In the genomic region with DNA sequence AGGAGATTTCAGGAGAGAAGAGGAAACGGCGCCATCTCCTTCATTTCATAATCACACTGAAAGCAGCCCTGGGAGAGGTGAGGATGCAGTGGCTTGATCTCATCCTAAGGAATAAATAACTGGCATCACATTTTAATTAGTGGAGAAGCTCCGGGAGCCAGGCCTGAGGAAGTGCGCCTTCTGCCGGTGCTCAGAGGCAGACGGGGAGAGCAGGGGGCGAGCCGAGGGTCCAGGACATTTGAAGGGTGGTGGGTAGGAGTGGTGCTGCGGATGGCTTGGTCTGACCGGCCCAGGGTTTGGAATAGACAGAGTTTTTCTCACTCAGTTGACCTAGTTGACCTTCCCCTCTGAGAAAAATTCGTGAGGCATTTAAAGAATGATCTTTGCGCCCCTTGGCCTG, we compare ENCODE assay signal across 1 cellular context.
TF ChIP-seq lines count a peak whose summit lies in the region.

No MANE protein-coding gene starts in this region.

TF ChIP-seq in WTC11, 78 proteins besides CTCF, POLR2A, EP300 and RAD21 (continued from another document):
- TF ChIP-seq ZNF532 (CRISPR knock-in tag; IDR thresholded peaks at IDR 0.05; ENCODE audit: borderline replicate concordance) (no peak), ZNF416 (CRISPR knock-in tag; IDR thresholded peaks at IDR 0.05) (no peak), GRHL2 (CRISPR knock-in tag; IDR thresholded peaks at IDR 0.05; ENCODE audit: insufficient replicate concordance, severe bottlenecking) (no peak), GTF2I (CRISPR knock-in tag; conservative IDR thresholded peaks at IDR 0.05) (no peak), ESRRA (CRISPR knock-in tag; IDR thresholded peaks at IDR 0.05; ENCODE audit: borderline replicate concordance) (no peak), ZNF671 (CRISPR knock-in tag; IDR thresholded peaks at IDR 0.05) (no peak)
- TF ChIP-seq, protein P1, sequence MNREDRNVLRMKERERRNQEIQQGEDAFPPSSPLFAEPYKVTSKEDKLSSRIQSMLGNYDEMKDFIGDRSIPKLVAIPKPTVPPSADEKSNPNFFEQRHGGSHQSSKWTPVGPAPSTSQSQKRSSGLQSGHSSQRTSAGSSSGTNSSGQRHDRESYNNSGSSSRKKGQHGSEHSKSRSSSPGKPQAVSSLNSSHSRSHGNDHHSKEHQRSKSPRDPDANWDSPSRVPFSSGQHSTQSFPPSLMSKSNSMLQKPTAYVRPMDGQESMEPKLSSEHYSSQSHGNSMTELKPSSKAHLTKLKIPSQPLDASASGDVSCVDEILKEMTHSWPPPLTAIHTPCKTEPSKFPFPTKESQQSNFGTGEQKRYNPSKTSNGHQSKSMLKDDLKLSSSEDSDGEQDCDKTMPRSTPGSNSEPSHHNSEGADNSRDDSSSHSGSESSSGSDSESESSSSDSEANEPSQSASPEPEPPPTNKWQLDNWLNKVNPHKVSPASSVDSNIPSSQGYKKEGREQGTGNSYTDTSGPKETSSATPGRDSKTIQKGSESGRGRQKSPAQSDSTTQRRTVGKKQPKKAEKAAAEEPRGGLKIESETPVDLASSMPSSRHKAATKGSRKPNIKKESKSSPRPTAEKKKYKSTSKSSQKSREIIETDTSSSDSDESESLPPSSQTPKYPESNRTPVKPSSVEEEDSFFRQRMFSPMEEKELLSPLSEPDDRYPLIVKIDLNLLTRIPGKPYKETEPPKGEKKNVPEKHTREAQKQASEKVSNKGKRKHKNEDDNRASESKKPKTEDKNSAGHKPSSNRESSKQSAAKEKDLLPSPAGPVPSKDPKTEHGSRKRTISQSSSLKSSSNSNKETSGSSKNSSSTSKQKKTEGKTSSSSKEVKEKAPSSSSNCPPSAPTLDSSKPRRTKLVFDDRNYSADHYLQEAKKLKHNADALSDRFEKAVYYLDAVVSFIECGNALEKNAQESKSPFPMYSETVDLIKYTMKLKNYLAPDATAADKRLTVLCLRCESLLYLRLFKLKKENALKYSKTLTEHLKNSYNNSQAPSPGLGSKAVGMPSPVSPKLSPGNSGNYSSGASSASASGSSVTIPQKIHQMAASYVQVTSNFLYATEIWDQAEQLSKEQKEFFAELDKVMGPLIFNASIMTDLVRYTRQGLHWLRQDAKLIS (CRISPR knock-in tag; IDR thresholded peaks at IDR 0.05; ENCODE audit: borderline replicate concordance) = no peak
- TF ChIP-seq, protein P2, sequence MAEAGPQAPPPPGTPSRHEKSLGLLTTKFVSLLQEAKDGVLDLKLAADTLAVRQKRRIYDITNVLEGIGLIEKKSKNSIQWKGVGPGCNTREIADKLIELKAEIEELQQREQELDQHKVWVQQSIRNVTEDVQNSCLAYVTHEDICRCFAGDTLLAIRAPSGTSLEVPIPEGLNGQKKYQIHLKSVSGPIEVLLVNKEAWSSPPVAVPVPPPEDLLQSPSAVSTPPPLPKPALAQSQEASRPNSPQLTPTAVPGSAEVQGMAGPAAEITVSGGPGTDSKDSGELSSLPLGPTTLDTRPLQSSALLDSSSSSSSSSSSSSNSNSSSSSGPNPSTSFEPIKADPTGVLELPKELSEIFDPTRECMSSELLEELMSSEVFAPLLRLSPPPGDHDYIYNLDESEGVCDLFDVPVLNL (CRISPR knock-in tag; IDR thresholded peaks at IDR 0.05; ENCODE audit: borderline replicate concordance, low read depth) = no peak
TF ChIP-seq in WTC11: peak in this region for 0.
